ENCODE assay signal across 8 cellular contexts in the genomic region with DNA sequence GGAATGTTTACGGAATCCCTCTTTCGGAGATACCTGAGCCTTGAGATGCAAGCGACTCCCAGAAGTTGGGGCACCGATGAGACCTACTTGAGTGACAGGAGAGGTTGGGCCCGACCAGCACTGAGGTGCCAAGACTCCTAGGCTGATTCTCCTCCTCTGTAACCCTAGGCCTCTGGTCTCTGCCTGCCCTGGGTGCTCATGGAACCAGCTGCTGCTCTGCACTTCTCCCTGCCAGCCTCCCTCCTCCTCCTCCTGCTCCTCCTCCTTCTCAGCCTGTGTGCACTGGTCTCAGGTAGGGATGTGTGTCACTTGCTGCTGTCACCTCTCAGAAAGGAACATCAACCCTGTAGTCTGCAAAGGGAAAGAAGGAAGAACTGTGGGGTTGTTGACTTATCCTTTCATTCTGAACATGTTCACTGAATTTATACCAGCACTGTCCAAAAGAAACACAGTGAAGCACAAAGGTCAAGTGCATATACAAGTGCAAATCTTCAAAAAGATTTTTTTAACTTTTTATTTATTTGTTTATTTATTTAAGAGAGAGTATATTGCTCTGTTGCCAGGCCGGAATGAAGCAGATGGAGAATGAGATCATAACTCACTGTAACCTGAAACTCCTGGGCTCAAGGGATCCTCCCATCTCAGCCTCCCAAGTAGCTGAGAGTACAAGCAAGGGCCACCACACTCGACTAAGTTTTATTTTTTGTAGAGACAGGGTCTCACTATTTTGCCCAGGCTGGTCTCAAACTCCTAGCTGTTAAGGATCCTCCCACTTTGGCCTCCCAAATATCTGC. TPM values are rescaled to one million over a fixed set of nuclear protein-coding genes. Genes with fewer than 3 reads are reported as not detected.
A peak's percentile ranks its signal among the peaks of the same experiment; 100 is the strongest.
DNase-seq lines count a peak whose midpoint lies in the region; ATAC-seq lines count a peak whose summit lies in the region.

No MANE protein-coding gene starts in this region.

- no peaks in the 10 kb centered on the region for H3K9me3 ChIP-seq in iPS-15b (ENCODE audit: control insufficient read depth, insufficient read depth, low read length)
- H3K9me3 ChIP-seq in skeletal muscle satellite cell (replicated peaks; ENCODE audit: low read length), result no peaks in the 10 kb centered on the region

- peak overlapping the region; percentile 71 for H3K9ac ChIP-seq in iPS-15b (ENCODE audit: low read depth, low read length)
- H3K9ac ChIP-seq in skeletal muscle satellite cell (ENCODE audit: low read depth, low read length), result peak overlapping the region; percentile 73

- H3K36me3 ChIP-seq in iPS-15b (ENCODE audit: control insufficient read depth, insufficient read depth, low read length) (no peaks in the 10 kb centered on the region), skeletal muscle satellite cell (ENCODE audit: insufficient read depth, low read length) (no peaks in the 10 kb centered on the region)

- H3K4me3 ChIP-seq in iPS-15b (ENCODE audit: low read depth, low read length) (peak overlapping the region; percentile 78), skeletal muscle satellite cell (ENCODE audit: low read length) (peak overlapping the region; percentile 72)

- ATAC-seq in HG02884 (IDR thresholded peaks at IDR 0.05; ENCODE audit: unreplicated experiment), result no peak

- H3K27me3 ChIP-seq in iPS-15b (ENCODE audit: control insufficient read depth, insufficient read depth, low read length) (no peaks in the 10 kb centered on the region), skeletal muscle satellite cell (ENCODE audit: control insufficient read depth, insufficient read depth, low read length) (no peaks in the 10 kb centered on the region)

- peak overlapping the region; percentile 87 for H3K4me2 ChIP-seq in skeletal muscle satellite cell (ENCODE audit: low read length)

- H3K4me1 ChIP-seq in iPS-15b (ENCODE audit: control insufficient read depth, insufficient read depth, low read length), result peaks cover 8% of the 10 kb centered on the region
- H3K4me1 ChIP-seq in skeletal muscle satellite cell (ENCODE audit: control insufficient read depth, insufficient read depth, low read length), result peaks cover 19% of the 10 kb centered on the region

- peak; percentile 30 for DNase-seq in stimulated activated CD4-positive, alpha-beta T cell treated with anti-CD3 and anti-CD28 coated beads, Interleukin-15, amount 100 ng/mL, for 24 hours
- DNase-seq in stimulated activated CD4-positive, alpha-beta T cell treated with anti-CD3 and anti-CD28 coated beads, Interleukin-2, amount 100 ng/mL, for 48 hours, result no peak
- DNase-seq in NCI-H2171 (lab: John Stamatoyannopoulos, UW), result peak; percentile 51
- peak; percentile 56 for DNase-seq in amniotic epithelial cell (ENCODE audit: low read depth)
- no peak for DNase-seq in COLO829 (ENCODE audit: low spot score)

RNA-seq across cellular contexts. Expression of gene BTN2A2, which starts 0.9 kb away (rescaled TPM):
- total RNA-seq in skeletal muscle satellite cell (2012; rRNA removed), result 4.6 and 5.7 TPM in 2 replicates

RNA-seq across cellular contexts. Expression of gene BTN3A1, which starts 18.3 kb away (rescaled TPM):
- 7.2 and 10.6 TPM in 2 replicates for total RNA-seq in skeletal muscle satellite cell (2012; rRNA removed)

RNA-seq across cellular contexts. Expression of gene BTN3A2, which starts 18.8 kb away (rescaled TPM):
- total RNA-seq in skeletal muscle satellite cell (2012; rRNA removed), result 14.2 and 14.4 TPM in 2 replicates

RNA-seq across cellular contexts. Expression of gene BTN3A3, which starts 56.5 kb away (rescaled TPM):
- 9.0 and 11.9 TPM in 2 replicates for total RNA-seq in skeletal muscle satellite cell (2012; rRNA removed)

Comparison
In these comparisons a context has a peak if more than half of its experiments do, and no peak if none do; other contexts are left out.
1. DNase-seq: peak in stimulated activated CD4-positive, alpha-beta T cell treated with anti-CD3 and anti-CD28 coated beads, Interleukin-15, amount 100 ng/mL, for 24 hours (single experiment), NCI-H2171 (single experiment) and amniotic epithelial cell (single experiment); none in stimulated activated CD4-positive, alpha-beta T cell treated with anti-CD3 and anti-CD28 coated beads, Interleukin-2, amount 100 ng/mL, for 48 hours (0 of 2) and COLO829 (single experiment).